Comparison of ENCODE assay signal across 8 cellular contexts in the genomic region with DNA sequence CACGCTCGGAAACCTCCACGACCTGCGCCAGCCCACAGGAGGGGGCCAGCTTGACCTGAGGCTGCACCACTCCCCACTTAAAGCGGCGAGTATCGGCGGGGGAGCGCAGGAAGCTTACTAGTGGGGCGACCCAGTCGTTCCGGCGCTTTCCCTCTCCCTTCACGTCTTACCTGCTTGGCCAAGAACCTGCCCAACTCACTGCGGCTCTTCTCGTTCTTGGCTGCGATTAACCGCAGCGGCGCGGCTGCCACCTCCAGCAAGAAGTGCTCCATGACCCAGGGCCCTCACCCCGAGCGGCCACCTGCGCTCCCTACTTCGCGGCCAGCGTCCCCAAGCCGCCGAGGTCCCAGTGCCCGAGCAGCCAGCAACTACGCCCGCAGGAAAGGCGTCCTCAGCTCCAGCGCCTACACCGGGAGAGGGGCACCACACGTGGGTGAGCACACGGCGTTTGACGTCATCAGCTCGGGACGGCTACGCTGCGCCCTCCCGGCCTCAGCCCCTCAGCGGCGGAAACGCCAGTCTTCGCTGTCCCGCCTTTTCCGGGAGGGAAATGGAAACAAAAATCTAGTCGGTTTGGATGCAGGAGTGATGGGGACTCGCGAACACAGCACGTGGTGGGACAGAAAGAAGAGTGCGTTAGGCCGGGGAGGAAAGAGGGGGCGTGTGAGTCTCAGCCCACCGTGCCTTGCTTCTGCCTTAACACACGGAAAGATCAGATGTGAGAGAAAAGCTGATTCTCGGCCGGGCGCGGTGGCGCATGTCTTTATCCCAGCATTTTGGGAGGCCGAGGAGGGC. TPM values are rescaled to one million over a fixed set of nuclear protein-coding genes. Genes with fewer than 3 reads are reported as not detected.
A peak's percentile ranks its signal among the peaks of the same experiment; 100 is the strongest.
DNase-seq lines count a peak whose midpoint lies in the region; ATAC-seq and TF ChIP-seq lines count a peak whose summit lies in the region.

A gene with protein sequence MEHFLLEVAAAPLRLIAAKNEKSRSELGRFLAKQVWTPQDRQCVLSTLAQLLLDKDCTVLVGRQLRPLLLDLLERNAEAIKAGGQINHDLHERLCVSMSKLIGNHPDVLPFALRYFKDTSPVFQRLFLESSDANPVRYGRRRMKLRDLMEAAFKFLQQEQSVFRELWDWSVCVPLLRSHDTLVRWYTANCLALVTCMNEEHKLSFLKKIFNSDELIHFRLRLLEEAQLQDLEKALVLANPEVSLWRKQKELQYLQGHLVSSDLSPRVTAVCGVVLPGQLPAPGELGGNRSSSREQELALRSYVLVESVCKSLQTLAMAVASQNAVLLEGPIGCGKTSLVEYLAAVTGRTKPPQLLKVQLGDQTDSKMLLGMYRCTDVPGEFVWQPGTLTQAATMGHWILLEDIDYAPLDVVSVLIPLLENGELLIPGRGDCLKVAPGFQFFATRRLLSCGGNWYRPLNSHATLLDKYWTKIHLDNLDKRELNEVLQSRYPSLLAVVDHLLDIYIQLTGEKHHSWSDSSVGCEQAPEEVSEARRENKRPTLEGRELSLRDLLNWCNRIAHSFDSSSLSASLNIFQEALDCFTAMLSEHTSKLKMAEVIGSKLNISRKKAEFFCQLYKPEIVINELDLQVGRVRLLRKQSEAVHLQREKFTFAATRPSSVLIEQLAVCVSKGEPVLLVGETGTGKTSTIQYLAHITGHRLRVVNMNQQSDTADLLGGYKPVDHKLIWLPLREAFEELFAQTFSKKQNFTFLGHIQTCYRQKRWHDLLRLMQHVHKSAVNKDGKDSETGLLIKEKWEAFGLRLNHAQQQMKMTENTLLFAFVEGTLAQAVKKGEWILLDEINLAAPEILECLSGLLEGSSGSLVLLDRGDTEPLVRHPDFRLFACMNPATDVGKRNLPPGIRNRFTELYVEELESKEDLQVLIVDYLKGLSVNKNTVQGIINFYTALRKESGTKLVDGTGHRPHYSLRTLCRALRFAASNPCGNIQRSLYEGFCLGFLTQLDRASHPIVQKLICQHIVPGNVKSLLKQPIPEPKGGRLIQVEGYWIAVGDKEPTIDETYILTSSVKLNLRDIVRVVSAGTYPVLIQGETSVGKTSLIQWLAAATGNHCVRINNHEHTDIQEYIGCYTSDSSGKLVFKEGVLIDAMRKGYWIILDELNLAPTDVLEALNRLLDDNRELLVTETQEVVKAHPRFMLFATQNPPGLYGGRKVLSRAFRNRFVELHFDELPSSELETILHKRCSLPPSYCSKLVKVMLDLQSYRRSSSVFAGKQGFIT (N-terminal part only) (minus strand): TSS at position 459 of the 795 bp plus-strand sequence. CDS start 187 bp downstream, at position 272.

- peak; percentile 72 for TF ChIP-seq POLR2A in prostate gland (IDR thresholded peaks at IDR 0.05)

- H3K36me3 ChIP-seq in prostate gland, result no peaks in the 10 kb centered on the region
- H3K36me3 ChIP-seq in urinary bladder (ENCODE audit: insufficient read depth), result no peaks in the 10 kb centered on the region

- DNase-seq in NCI-H187 (lab: John Stamatoyannopoulos, UW) (peak; percentile 59 to 93), T-helper 2 cell (peak; percentile 68 to 96 (median 86)), left ventricle myocardium superior (peak; percentile 92), prostate gland (ENCODE audit: low spot score) (peak; percentile 87)

- H3K9me3 ChIP-seq in prostate gland, result no peaks in the 10 kb centered on the region

- H3K4me3 ChIP-seq in prostate gland (peak within 1 kb of the TSS; percentile 81 to 88), urinary bladder (ENCODE audit: low read depth, low read length) (peak within 1 kb of the TSS; percentile 62)

- ATAC-seq in GM18498 (IDR thresholded peaks at IDR 0.05; ENCODE audit: unreplicated experiment) (peak; percentile 97), HG02938 (IDR thresholded peaks at IDR 0.05; ENCODE audit: unreplicated experiment) (peak; percentile 90), left ventricle myocardium superior (peak; percentile 99)

- H3K27ac ChIP-seq in angular gyrus (ENCODE audit: low read depth, low read length) (peak within 1 kb of the TSS; percentile 66), prostate gland (peak within 1 kb of the TSS; percentile 89 to 90), urinary bladder (ENCODE audit: low read depth) (peak within 1 kb of the TSS; percentile 53)

- intact Hi-C loops in left ventricle myocardium superior (cut with micrococcal nuclease), result no loop called here
- intact Hi-C loops in prostate gland (cut with DNase I), result no loop called here

- no peaks in the 10 kb centered on the region for H3K4me1 ChIP-seq in prostate gland (replicated peaks)
- peaks cover 2% of the 10 kb centered on the region for H3K4me1 ChIP-seq in urinary bladder (ENCODE audit: insufficient read depth)

- H3K27me3 ChIP-seq in prostate gland (replicated peaks; ENCODE audit: insufficient read depth), result no peaks in the 10 kb centered on the region

- WGBS in prostate gland, result under 1% methylated on average over 63 of the region's 65 CpGs
- under 1% methylated on average over 65 of the region's 65 CpGs for WGBS in urinary bladder

- TF ChIP-seq CTCF in prostate gland (IDR thresholded peaks at IDR 0.05), result peak in 1 of 4 experiments; percentile 12

RNA-seq across cellular contexts. Expression of the gene that starts here (rescaled TPM):
- total RNA-seq in left ventricle myocardium superior (23.9 TPM), prostate gland (10 to 100 TPM; 26.2 to 53.3 TPM), urinary bladder (30.6 TPM)
- 11.6 TPM for polyA plus RNA-seq in urinary bladder

Comparison
In these comparisons a context has a peak if more than half of its experiments do, and no peak if none do; other contexts are left out.
1. Peak in every context shown above with its lines: DNase-seq, ATAC-seq, H3K4me3 ChIP-seq and H3K27ac ChIP-seq.